ENCODE assay signal across 1 cellular context in the genomic region with DNA sequence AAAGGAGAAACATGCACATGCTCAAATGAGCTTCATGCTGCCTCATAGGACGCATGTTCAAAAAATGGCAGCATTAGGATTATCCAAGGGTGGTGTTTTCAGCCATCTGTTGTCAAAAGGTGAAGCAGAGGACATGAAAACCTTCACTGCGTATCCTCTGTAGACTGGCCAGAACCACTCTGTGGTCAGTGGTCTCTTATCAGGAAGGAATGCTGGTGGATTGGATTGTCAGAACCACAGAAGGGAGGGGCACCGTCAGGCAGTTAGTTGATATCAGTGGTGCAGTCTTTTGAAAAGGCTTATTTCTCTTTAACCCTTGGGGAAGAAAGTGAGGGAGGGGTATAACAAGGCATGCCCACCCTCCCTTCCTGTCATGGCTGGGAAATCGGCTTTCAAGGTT.
TF ChIP-seq lines count a peak whose summit lies in the region.

No MANE protein-coding gene starts in this region.

TF ChIP-seq in WTC11, 78 proteins besides CTCF, POLR2A, EP300 and RAD21 (continued from another document):
- TF ChIP-seq, protein P1, sequence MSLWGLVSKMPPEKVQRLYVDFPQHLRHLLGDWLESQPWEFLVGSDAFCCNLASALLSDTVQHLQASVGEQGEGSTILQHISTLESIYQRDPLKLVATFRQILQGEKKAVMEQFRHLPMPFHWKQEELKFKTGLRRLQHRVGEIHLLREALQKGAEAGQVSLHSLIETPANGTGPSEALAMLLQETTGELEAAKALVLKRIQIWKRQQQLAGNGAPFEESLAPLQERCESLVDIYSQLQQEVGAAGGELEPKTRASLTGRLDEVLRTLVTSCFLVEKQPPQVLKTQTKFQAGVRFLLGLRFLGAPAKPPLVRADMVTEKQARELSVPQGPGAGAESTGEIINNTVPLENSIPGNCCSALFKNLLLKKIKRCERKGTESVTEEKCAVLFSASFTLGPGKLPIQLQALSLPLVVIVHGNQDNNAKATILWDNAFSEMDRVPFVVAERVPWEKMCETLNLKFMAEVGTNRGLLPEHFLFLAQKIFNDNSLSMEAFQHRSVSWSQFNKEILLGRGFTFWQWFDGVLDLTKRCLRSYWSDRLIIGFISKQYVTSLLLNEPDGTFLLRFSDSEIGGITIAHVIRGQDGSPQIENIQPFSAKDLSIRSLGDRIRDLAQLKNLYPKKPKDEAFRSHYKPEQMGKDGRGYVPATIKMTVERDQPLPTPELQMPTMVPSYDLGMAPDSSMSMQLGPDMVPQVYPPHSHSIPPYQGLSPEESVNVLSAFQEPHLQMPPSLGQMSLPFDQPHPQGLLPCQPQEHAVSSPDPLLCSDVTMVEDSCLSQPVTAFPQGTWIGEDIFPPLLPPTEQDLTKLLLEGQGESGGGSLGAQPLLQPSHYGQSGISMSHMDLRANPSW (CRISPR knock-in tag; conservative IDR thresholded peaks at IDR 0.05; ENCODE audit: low read depth): no peak
- TF ChIP-seq, protein P2, sequence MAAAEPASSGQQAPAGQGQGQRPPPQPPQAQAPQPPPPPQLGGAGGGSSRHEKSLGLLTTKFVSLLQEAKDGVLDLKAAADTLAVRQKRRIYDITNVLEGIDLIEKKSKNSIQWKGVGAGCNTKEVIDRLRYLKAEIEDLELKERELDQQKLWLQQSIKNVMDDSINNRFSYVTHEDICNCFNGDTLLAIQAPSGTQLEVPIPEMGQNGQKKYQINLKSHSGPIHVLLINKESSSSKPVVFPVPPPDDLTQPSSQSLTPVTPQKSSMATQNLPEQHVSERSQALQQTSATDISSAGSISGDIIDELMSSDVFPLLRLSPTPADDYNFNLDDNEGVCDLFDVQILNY (CRISPR knock-in tag; IDR thresholded peaks at IDR 0.05): no peak
- TF ChIP-seq NFATC4 (CRISPR knock-in tag; IDR thresholded peaks at IDR 0.05): no peak
- TF ChIP-seq TEAD4 (CRISPR knock-in tag; IDR thresholded peaks at IDR 0.05): no peak
- no peak for TF ChIP-seq CBFB (CRISPR knock-in tag; IDR thresholded peaks at IDR 0.05; ENCODE audit: low read depth)
- TF ChIP-seq, protein P3, sequence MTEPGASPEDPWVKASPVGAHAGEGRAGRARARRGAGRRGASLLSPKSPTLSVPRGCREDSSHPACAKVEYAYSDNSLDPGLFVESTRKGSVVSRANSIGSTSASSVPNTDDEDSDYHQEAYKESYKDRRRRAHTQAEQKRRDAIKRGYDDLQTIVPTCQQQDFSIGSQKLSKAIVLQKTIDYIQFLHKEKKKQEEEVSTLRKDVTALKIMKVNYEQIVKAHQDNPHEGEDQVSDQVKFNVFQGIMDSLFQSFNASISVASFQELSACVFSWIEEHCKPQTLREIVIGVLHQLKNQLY (CRISPR knock-in tag; IDR thresholded peaks at IDR 0.05): no peak
TF ChIP-seq in WTC11: peak in this region for 0.
